In the genomic region with DNA sequence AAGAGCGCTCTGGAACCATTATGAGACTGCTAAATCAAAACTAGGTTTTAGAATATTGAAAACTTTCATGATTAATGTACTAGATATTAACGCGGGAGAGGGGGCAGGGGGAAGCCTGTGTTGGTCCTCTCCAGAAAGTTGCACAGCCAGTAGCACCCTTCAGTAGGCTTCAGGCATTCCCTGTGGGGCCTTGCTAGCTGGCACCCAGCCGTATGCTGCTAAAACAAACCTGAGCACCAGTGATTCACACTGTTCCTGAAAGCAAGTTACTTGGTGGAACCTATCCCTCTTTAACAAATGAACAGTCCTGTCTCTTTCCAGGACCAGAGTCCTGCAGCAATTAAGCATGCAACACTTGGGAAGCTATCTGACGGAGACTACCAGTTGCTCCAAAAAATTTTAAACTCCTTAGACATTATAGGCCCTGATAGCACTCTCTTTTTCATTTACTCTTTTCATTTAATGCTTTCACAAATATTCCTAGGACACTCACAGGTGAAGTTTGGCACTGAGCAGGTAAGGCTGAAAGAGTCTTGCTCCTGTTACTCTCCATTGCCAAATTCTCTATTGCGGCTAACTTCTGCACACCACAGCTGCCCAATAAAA, we compare ENCODE assay signal across 1 cellular context.
TF ChIP-seq lines count a peak whose summit lies in the region.

No MANE protein-coding gene starts in this region.

TF ChIP-seq in neural cell, 6 proteins besides CTCF, POLR2A, EP300 and RAD21 (continued from another document):
- TF ChIP-seq REST (IDR thresholded peaks at IDR 0.05; ENCODE audit: borderline replicate concordance) (no peak), POLR2AphosphoS5 (IDR thresholded peaks at IDR 0.05) (no peak), TAF1 (IDR thresholded peaks at IDR 0.05; ENCODE audit: low read depth) (no peak), EZH2 (IDR thresholded peaks at IDR 0.05; ENCODE audit: borderline replicate concordance, insufficient read depth, low read length, poor library complexity, severe bottlenecking) (no peak)
